In genomic region chr10:73785221-73785720, GRCh38 we compare ENCODE assay signal across 8 cellular contexts. TPM values are rescaled to one million over a fixed set of nuclear protein-coding genes. Genes with fewer than 3 reads are reported as not detected.
A peak's percentile ranks its signal among the peaks of the same experiment; 100 is the strongest.
DNase-seq lines count a peak whose midpoint lies in the region; ATAC-seq and TF ChIP-seq lines count a peak whose summit lies in the region.

ZSWIM8 (plus strand) TSS chr10:73785606; CDS start chr10:73785879, 273 bp downstream.

- no peaks in the 10 kb centered on the region for H3F3A ChIP-seq in OCI-LY1 (ENCODE audit: insufficient read depth, low read length)

- no peak within 1 kb of the TSS for H3K27ac ChIP-seq in HUES64 (ENCODE audit: low read depth, low read length)
- peak within 1 kb of the TSS; percentile 73 for H3K27ac ChIP-seq in OCI-LY1 (ENCODE audit: low read depth, low read length, poor library complexity, severe bottlenecking)

- TF ChIP-seq CTCF in Calu3 (IDR thresholded peaks at IDR 0.05; ENCODE audit: unreplicated experiment) (no peak), OCI-LY1 (IDR thresholded peaks at IDR 0.05; ENCODE audit: low read length) (no peak)

- no peaks in the 10 kb centered on the region for H3K27me3 Mint-ChIP-seq in Calu3 (ENCODE audit: unreplicated experiment)

- H3K9me2 ChIP-seq in OCI-LY1 (ENCODE audit: low read depth, low read length) = no peaks in the 10 kb centered on the region

- H3K79me2 ChIP-seq in OCI-LY1 (ENCODE audit: insufficient read depth, low read length) = peaks cover 32% of the 10 kb centered on the region

- H3K27me3 ChIP-seq in HUES64 (ENCODE audit: insufficient read depth, low read length) (no peaks in the 10 kb centered on the region), OCI-LY1 (ENCODE audit: insufficient read depth, low read length) (no peaks in the 10 kb centered on the region)

- H4K20me1 ChIP-seq in OCI-LY1 (ENCODE audit: insufficient read depth, low read length) = no peaks in the 10 kb centered on the region

- H3K36me3 Mint-ChIP-seq in Calu3 (ENCODE audit: insufficient read depth, unreplicated experiment) = peaks cover 48% of the 10 kb centered on the region

- peak within 1 kb of the TSS; percentile 67 for H3K4me2 ChIP-seq in OCI-LY1 (ENCODE audit: low read length)

- in situ Hi-C loops in endometrial microvascular endothelial cells (cut with HindIII; ENCODE audit: inconsistent ontology term, low pct_unique_long_range_greater_than_20kb, low sequenced_read_pairs) = no loop called here

- BruUV-seq in Calu3 (replicated peaks; lab: Mats Ljungman, UMichigan) = no TSS peak

- peak; percentile 85 for DNase-seq in Calu3
- peak; percentile 81 for DNase-seq in activated CD8-positive, alpha-beta memory T cell treated with anti-CD3 and anti-CD28 coated beads, Interleukin-2, amount 50 U/mL, for 4 hours
- DNase-seq in mesenteric fat pad (ENCODE audit: low spot score) = peak; percentile 96
- peak; percentile 69 for DNase-seq in stimulated activated CD8-positive, alpha-beta memory T cell treated with anti-CD3 and anti-CD28 coated beads, Interleukin-15, amount 100 ng/mL, for 24 hours (ENCODE audit: low read depth)

- peak; percentile 81 for ATAC-seq in GM21447 (IDR thresholded peaks at IDR 0.05; ENCODE audit: unreplicated experiment)

- peaks cover 37% of the 10 kb centered on the region for H3K4me1 Mint-ChIP-seq in Calu3 (ENCODE audit: low read depth, unreplicated experiment)

- H3K4me1 ChIP-seq in HUES64 (ENCODE audit: insufficient read depth, low read length) (peaks cover 18% of the 10 kb centered on the region), OCI-LY1 (ENCODE audit: insufficient read depth, low read length, severe bottlenecking) (peaks cover 45% of the 10 kb centered on the region)

- H3K27ac Mint-ChIP-seq in Calu3 (ENCODE audit: unreplicated experiment) = peak within 1 kb of the TSS; percentile 94

- under 1% methylated on average over 35 of the region's 35 CpGs for WGBS in HUES64

- CTCF ChIA-PET in Calu3 (lab: Charles Lee) = no interaction called here

- H3K4me3 ChIP-seq in HUES64 (ENCODE audit: low read length) (peak within 1 kb of the TSS; percentile 86), OCI-LY1 (ENCODE audit: low read depth, low read length, poor library complexity, severe bottlenecking) (peak within 1 kb of the TSS; percentile 77)

- H3K4me3 Mint-ChIP-seq in Calu3 (ENCODE audit: low read depth, unreplicated experiment) = peak within 1 kb of the TSS; percentile 78

- H3K9ac ChIP-seq in HUES64 (ENCODE audit: low read depth, low read length) (peak within 1 kb of the TSS; percentile 62), OCI-LY1 (ENCODE audit: low read length) (peak within 1 kb of the TSS; percentile 79)

- intact Hi-C loops in Calu3 (cut with micrococcal nuclease; ENCODE audit: unreplicated experiment) = no loop called here

- H3K36me3 ChIP-seq in HUES64 (ENCODE audit: insufficient read depth, low read length) (peaks cover 17% of the 10 kb centered on the region), OCI-LY1 (ENCODE audit: insufficient read depth, low read length) (peaks cover 14% of the 10 kb centered on the region; the same call in 1 of the 2 replicates)

- H2AFZ ChIP-seq in OCI-LY1 (ENCODE audit: low read length) = no peak within 1 kb of the TSS

- no peaks in the 10 kb centered on the region for H3K9me3 Mint-ChIP-seq in Calu3 (ENCODE audit: low read depth, unreplicated experiment)

- H3K9me3 ChIP-seq in HUES64 (ENCODE audit: insufficient read depth, low read depth, low read length) (no peaks in the 10 kb centered on the region), OCI-LY1 (ENCODE audit: low read length) (no peaks in the 10 kb centered on the region)

RNA-seq across cellular contexts. Expression of gene ZSWIM8, which starts in this region (rescaled TPM):
- total RNA-seq in Calu3 (2022) (59.9 and 69.9 TPM in 2 replicates), endometrial microvascular endothelial cells (ENCODE audit: inconsistent ontology term) (47.0 TPM), mesenteric fat pad (91.5 TPM)
- polyA plus RNA-seq in HUES64 (2013, experiment 1 of 2) = 28.4 TPM
- polyA plus RNA-seq in HUES64 (2013, experiment 2 of 2) = 29.7 TPM
